1 cellular context compared by ENCODE assay signal in genomic region chr1:2821373-2821955, GRCh38.
TF ChIP-seq lines count a peak whose summit lies in the region.

No MANE protein-coding gene starts in this region.

TF ChIP-seq in WTC11, 78 proteins besides CTCF, POLR2A, EP300 and RAD21 (continued from another document):
- TF ChIP-seq E2F1 (CRISPR knock-in tag; IDR thresholded peaks at IDR 0.05) (no peak), CREM (CRISPR knock-in tag; IDR thresholded peaks at IDR 0.05) (no peak), EMX1 (CRISPR knock-in tag; IDR thresholded peaks at IDR 0.05) (no peak), STAT6 (CRISPR knock-in tag; conservative IDR thresholded peaks at IDR 0.05; ENCODE audit: low read depth) (no peak), RORB (CRISPR knock-in tag; IDR thresholded peaks at IDR 0.05) (no peak), ZNF263 (CRISPR knock-in tag; IDR thresholded peaks at IDR 0.05; ENCODE audit: low read depth) (no peak), IRF2 (CRISPR knock-in tag; IDR thresholded peaks at IDR 0.05; ENCODE audit: borderline replicate concordance, low read depth) (no peak), RELA (CRISPR knock-in tag; IDR thresholded peaks at IDR 0.05; ENCODE audit: borderline replicate concordance) (no peak), FOXJ3 (CRISPR knock-in tag; IDR thresholded peaks at IDR 0.05; ENCODE audit: borderline replicate concordance) (no peak), CBFB (CRISPR knock-in tag; IDR thresholded peaks at IDR 0.05; ENCODE audit: low read depth) (no peak), ZNF121 (CRISPR knock-in tag; IDR thresholded peaks at IDR 0.05) (no peak), CDX4 (CRISPR knock-in tag; IDR thresholded peaks at IDR 0.05; ENCODE audit: borderline replicate concordance) (no peak)
- TF ChIP-seq, protein P1, sequence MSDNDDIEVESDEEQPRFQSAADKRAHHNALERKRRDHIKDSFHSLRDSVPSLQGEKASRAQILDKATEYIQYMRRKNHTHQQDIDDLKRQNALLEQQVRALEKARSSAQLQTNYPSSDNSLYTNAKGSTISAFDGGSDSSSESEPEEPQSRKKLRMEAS (CRISPR knock-in tag; IDR thresholded peaks at IDR 0.05): no peak
- TF ChIP-seq, protein P2, sequence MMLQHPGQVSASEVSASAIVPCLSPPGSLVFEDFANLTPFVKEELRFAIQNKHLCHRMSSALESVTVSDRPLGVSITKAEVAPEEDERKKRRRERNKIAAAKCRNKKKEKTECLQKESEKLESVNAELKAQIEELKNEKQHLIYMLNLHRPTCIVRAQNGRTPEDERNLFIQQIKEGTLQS (CRISPR knock-in tag; conservative IDR thresholded peaks at IDR 0.05): no peak
- TF ChIP-seq, protein P3, sequence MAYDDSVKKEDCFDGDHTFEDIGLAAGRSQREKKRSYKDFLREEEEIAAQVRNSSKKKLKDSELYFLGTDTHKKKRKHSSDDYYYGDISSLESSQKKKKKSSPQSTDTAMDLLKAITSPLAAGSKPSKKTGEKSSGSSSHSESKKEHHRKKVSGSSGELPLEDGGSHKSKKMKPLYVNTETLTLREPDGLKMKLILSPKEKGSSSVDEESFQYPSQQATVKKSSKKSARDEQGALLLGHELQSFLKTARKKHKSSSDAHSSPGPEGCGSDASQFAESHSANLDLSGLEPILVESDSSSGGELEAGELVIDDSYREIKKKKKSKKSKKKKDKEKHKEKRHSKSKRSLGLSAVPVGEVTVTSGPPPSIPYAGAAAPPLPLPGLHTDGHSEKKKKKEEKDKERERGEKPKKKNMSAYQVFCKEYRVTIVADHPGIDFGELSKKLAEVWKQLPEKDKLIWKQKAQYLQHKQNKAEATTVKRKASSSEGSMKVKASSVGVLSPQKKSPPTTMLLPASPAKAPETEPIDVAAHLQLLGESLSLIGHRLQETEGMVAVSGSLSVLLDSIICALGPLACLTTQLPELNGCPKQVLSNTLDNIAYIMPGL (CRISPR knock-in tag; IDR thresholded peaks at IDR 0.05): no peak
TF ChIP-seq in WTC11: peak in this region for 0.
